Comparison of ENCODE assay signal across 8 cellular contexts in genomic region chr1:234772345-234773147, GRCh38.
A peak's percentile ranks its signal among the peaks of the same experiment; 100 is the strongest.
DNase-seq lines count a peak whose midpoint lies in the region; ATAC-seq and TF ChIP-seq lines count a peak whose summit lies in the region.

No MANE protein-coding gene starts in this region.

- intact Hi-C loops in activated B cell treated with CpG ODN at 0.5 μM for 24 hours (cut with micrococcal nuclease): loop anchor here (1.0 to 5.0 kb wide), 14 partner anchors 41 to 311 kb away; no protein-coding TSS in a partner anchor
- intact Hi-C loops in right lobe of liver (cut with DNase I): no loop called here

- H3K27ac ChIP-seq in caudate nucleus (ENCODE audit: low read depth, low read length): peak overlapping the region; percentile 13
- peak overlapping the region in 2 of 3 donors; percentile 27 to 41 for H3K27ac ChIP-seq in right lobe of liver

- H3K36me3 ChIP-seq in MG63: no peaks in the 10 kb centered on the region
- H3K36me3 ChIP-seq in right lobe of liver: no peaks in the 10 kb centered on the region

- H3K36me3 Mint-ChIP-seq in activated B cell treated with CpG ODN at 0.5 μM for 24 hours (ENCODE audit: low read depth): no peaks in the 10 kb centered on the region

- no peak for TF ChIP-seq CTCF in GM10266 (IDR thresholded peaks at IDR 0.05; ENCODE audit: control insufficient read depth, insufficient read depth, low read depth, missing control alignments)
- TF ChIP-seq CTCF in activated B cell treated with CpG ODN at 0.5 μM for 24 hours (IDR thresholded peaks at IDR 0.05): no peak
- no peak for TF ChIP-seq CTCF in right lobe of liver (IDR thresholded peaks at IDR 0.05)

- no peaks in the 10 kb centered on the region for H3K9me3 Mint-ChIP-seq in activated B cell treated with CpG ODN at 0.5 μM for 24 hours

- DNase-seq in GM10266 (ENCODE audit: extremely low spot score) (peak; percentile 83), HCEC 1CT (peak; percentile 100), MG63 (peak; percentile 99), activated B cell treated with CpG ODN at 0.5 μM for 24 hours (peak; percentile 66), caudate nucleus (lab: John Stamatoyannopoulos, UW) (peak in 3 of 61 donors; percentile 23 to 46 (median 34)), right lobe of liver (peak in 1 of 3 donors; percentile 67), NCI-H2196 (lab: John Stamatoyannopoulos, UW; ENCODE audit: unreplicated experiment) (no peak)
- DNase-seq in stimulated activated CD8-positive, alpha-beta memory T cell treated with anti-CD3 and anti-CD28 coated beads, Interleukin-12 subunit alpha, Interleukin-12 subunit beta, amount 100 ng/mL, for 1 hour (ENCODE audit: low read depth): peak; percentile 84

- H3K4me1 ChIP-seq in right lobe of liver: peaks cover 0 to 5% (median 0%) of the 10 kb centered on the region in 4 donors

- H3K9me3 ChIP-seq in MG63 (no peaks in the 10 kb centered on the region), right lobe of liver (no peaks in the 10 kb centered on the region)

- H3K4me3 ChIP-seq in MG63 (no peak overlapping the region), right lobe of liver (no peak overlapping the region)

- CTCF ChIA-PET in activated B cell treated with CpG ODN at 0.5 μM for 24 hours (lab: Charles Lee): interaction anchor here (0.7 to 1.5 kb wide), 4 partner anchors 9 to 732 kb away, joined by 3 to 5 read pairs (median 3); partner anchors contain the start of gene B3GALNT2

- no peaks in the 10 kb centered on the region for H3K27me3 Mint-ChIP-seq in activated B cell treated with CpG ODN at 0.5 μM for 24 hours

- WGBS in right lobe of liver (ENCODE audit: insufficient coverage, low coverage, low lambda C conversion rate, missing lambda C conversion rate): 29% methylated on average over 20 of the region's 22 CpGs

- POLR2A ChIA-PET in activated B cell treated with CpG ODN at 0.5 μM for 24 hours (lab: Charles Lee): interaction anchor here (0.5 to 4.4 kb wide), 39 partner anchors 41 to 311 kb away, joined by 3 to 86 read pairs (median 4); partner anchors contain the start of gene IRF2BP2

- ATAC-seq in activated B cell treated with CpG ODN at 0.5 μM for 24 hours (ENCODE audit: low read depth): peak; percentile 81
- peak; percentile 64 to 83 (median 72) for ATAC-seq in right lobe of liver

- peak overlapping the region; percentile 77 for H3K4me3 Mint-ChIP-seq in activated B cell treated with CpG ODN at 0.5 μM for 24 hours

- no peak for TF ChIP-seq POLR2A in right lobe of liver (IDR thresholded peaks at IDR 0.05)

- peak overlapping the region; percentile 96 for H3K27ac Mint-ChIP-seq in activated B cell treated with CpG ODN at 0.5 μM for 24 hours

- H3K4me1 Mint-ChIP-seq in activated B cell treated with CpG ODN at 0.5 μM for 24 hours: peaks cover 57% of the 10 kb centered on the region

- H3K27me3 ChIP-seq in MG63 (peaks cover 5% of the 10 kb centered on the region), right lobe of liver (no peaks in the 10 kb centered on the region)
